In genomic region chr1:21262282-21263051, GRCh38 we compare ENCODE assay signal across 9 cellular contexts. TPM values are rescaled to one million over a fixed set of nuclear protein-coding genes. Genes with fewer than 3 reads are reported as not detected.
DNase-seq lines count a peak whose midpoint lies in the region; ATAC-seq and TF ChIP-seq lines count a peak whose summit lies in the region.
"Had no signal": no experiment of that assay in that cellular context is flagged by ENCODE, and none has a peak within 500 bp of the region (broad histone marks: within the 10 kb centered on the region; RNA-seq: fewer than 3 reads in every experiment).

No MANE protein-coding gene starts in this region.

- peaks cover 25% of the 10 kb centered on the region for H3K4me1 ChIP-seq in foreskin keratinocyte

- peak; percentile 55 for DNase-seq in DMS53 (lab: John Stamatoyannopoulos, UW)
- DNase-seq in DMS53 treated with DMSO at 0.1 percent for 48 hours (lab: John Stamatoyannopoulos, UW; ENCODE audit: unreplicated experiment), result no peak
- DNase-seq in WTC11 (ENCODE audit: low spot score), result peak; percentile 33
- peak in 1 of 2 donors; percentile 21 for DNase-seq in foreskin keratinocyte
- no peak for DNase-seq in osteocyte (ENCODE audit: extremely low spot score, unreplicated experiment)

- H3K36me3 Mint-ChIP-seq in WTC11, result peaks cover 6% of the 10 kb centered on the region
- H3K36me3 Mint-ChIP-seq in osteocyte (ENCODE audit: unreplicated experiment), result peaks cover 29% of the 10 kb centered on the region

- TF ChIP-seq CTCF in WTC11 (IDR thresholded peaks at IDR 0.05), result no peak
- no peak for TF ChIP-seq CTCF in foreskin keratinocyte (conservative IDR thresholded peaks at IDR 0.05)
- TF ChIP-seq CTCF in osteocyte (IDR thresholded peaks at IDR 0.05), result no peak

- H3K27ac Mint-ChIP-seq in WTC11 (peak overlapping the region; percentile 82; the same call in 1 of the 2 replicates), osteocyte (ENCODE audit: unreplicated experiment) (peak overlapping the region; percentile 99)

- no peak overlapping the region for H3K4me3 Mint-ChIP-seq in WTC11
- H3K4me3 Mint-ChIP-seq in osteocyte (ENCODE audit: unreplicated experiment), result peak overlapping the region; percentile 49

- H3K4me1 Mint-ChIP-seq in WTC11 (peaks cover 15% of the 10 kb centered on the region), osteocyte (ENCODE audit: unreplicated experiment) (peaks cover 54% of the 10 kb centered on the region)

- ATAC-seq in WTC11, result peak; percentile 29
- peak; percentile 10 for ATAC-seq in foreskin keratinocyte
- ATAC-seq in HG03108 (IDR thresholded peaks at IDR 0.05; ENCODE audit: unreplicated experiment), result no peak
- ATAC-seq in GM18873 (IDR thresholded peaks at IDR 0.05; ENCODE audit: low FRiP score, unreplicated experiment), result no peak
- no peak for ATAC-seq in GM21360 (IDR thresholded peaks at IDR 0.05; ENCODE audit: unreplicated experiment)

- H3K27me3 ChIP-seq in foreskin keratinocyte, result no peaks in the 10 kb centered on the region

- peak overlapping the region; percentile 90 for H3K27ac ChIP-seq in foreskin keratinocyte
- H3K27ac ChIP-seq: 22Rv1 had no signal

- H3K27me3 Mint-ChIP-seq in WTC11 (ENCODE audit: low read depth), result no peaks in the 10 kb centered on the region
- no peaks in the 10 kb centered on the region for H3K27me3 Mint-ChIP-seq in osteocyte (ENCODE audit: unreplicated experiment)

- POLR2A ChIA-PET in WTC11 (lab: Charles Lee), result interaction anchor here (1.0 to 1.5 kb wide), 3 partner anchors 8 to 60 kb away, joined by 3 to 4 read pairs (median 3); partner anchors contain the start of gene ECE1

- CTCF ChIA-PET in WTC11 (lab: Charles Lee), result interaction anchor here (0.9 to 11.4 kb wide), 15 partner anchors 8 to 228 kb away, joined by 3 to 220 read pairs (median 4); no protein-coding TSS in a partner anchor

- H3K9me3 Mint-ChIP-seq in WTC11, result peaks cover 5% of the 10 kb centered on the region
- H3K9me3 Mint-ChIP-seq in osteocyte (ENCODE audit: unreplicated experiment), result no peaks in the 10 kb centered on the region

TF ChIP-seq in WTC11, 78 proteins besides CTCF, POLR2A, EP300 and RAD21:
- TF ChIP-seq ZNF416 (CRISPR knock-in tag; IDR thresholded peaks at IDR 0.05), result no peak
- TF ChIP-seq, protein P1, sequence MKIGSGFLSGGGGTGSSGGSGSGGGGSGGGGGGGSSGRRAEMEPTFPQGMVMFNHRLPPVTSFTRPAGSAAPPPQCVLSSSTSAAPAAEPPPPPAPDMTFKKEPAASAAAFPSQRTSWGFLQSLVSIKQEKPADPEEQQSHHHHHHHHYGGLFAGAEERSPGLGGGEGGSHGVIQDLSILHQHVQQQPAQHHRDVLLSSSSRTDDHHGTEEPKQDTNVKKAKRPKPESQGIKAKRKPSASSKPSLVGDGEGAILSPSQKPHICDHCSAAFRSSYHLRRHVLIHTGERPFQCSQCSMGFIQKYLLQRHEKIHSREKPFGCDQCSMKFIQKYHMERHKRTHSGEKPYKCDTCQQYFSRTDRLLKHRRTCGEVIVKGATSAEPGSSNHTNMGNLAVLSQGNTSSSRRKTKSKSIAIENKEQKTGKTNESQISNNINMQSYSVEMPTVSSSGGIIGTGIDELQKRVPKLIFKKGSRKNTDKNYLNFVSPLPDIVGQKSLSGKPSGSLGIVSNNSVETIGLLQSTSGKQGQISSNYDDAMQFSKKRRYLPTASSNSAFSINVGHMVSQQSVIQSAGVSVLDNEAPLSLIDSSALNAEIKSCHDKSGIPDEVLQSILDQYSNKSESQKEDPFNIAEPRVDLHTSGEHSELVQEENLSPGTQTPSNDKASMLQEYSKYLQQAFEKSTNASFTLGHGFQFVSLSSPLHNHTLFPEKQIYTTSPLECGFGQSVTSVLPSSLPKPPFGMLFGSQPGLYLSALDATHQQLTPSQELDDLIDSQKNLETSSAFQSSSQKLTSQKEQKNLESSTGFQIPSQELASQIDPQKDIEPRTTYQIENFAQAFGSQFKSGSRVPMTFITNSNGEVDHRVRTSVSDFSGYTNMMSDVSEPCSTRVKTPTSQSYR (CRISPR knock-in tag; IDR thresholded peaks at IDR 0.05), result no peak

RNA-seq across cellular contexts. Expression of gene ECE1, which starts 27.8 kb away (rescaled TPM):
- total RNA-seq in WTC11 (2021), result 40.6 to 45.0 TPM (median 42.0 TPM) in 3 replicates
- total RNA-seq in foreskin keratinocyte, result 51.1 and 63.5 TPM in 2 replicates
- 28.0 and 34.0 TPM in 2 replicates for polyA plus RNA-seq in foreskin keratinocyte
- 217 and 236 TPM in 2 replicates for total RNA-seq in osteocyte

Comparison
In these comparisons a context has a peak if more than half of its experiments do, and no peak if none do; other contexts are left out.
1. DNase-seq: peak in DMS53 (single experiment) and WTC11 (single experiment); none in DMS53 treated with DMSO at 0.1 percent for 48 hours (single experiment) and osteocyte (single experiment).
2. ATAC-seq: peak in WTC11 (single experiment) and foreskin keratinocyte (single experiment); none in HG03108 (single experiment), GM18873 (single experiment) and GM21360 (single experiment).